Comparison of ENCODE assay signal across 13 cellular contexts in the genomic region with DNA sequence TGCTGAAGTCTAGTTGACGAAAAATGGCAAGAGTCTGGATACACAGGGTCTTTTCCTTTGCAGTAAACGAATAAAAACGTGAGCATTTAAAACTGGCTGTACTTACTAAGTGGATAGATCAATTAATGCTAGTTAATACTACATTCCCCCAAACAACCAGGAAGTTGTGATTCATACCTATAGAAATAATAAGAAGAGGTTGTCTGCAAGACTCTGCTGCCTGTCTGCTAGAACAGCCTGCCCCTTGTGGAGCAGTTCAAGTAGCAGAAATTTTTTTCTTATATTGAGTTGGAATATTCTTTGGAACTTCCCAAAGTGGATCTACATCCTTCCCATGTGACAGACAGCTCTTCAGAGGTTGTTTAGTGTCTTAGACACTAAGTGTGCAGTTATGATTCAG.
DNase-seq lines count a peak whose midpoint lies in the region; ATAC-seq, FAIRE-seq and TF ChIP-seq lines count a peak whose summit lies in the region.
"Had no signal": no experiment of that assay in that cellular context is flagged by ENCODE, and none has a peak within 500 bp of the region (broad histone marks: within the 10 kb centered on the region; RNA-seq: fewer than 3 reads in every experiment).

No MANE protein-coding gene starts in this region.

- H3K9me3 ChIP-seq in A549, result no peaks in the 10 kb centered on the region
- H3K9me3 ChIP-seq: stomach had no signal

- no peak for TF ChIP-seq POLR2A in A549 (IDR thresholded peaks at IDR 0.05; ENCODE audit: low read length)

- WGBS in A549 (ENCODE audit: missing lambda C conversion rate), result 60% methylated on average over 3 of the region's 3 CpGs

- TF ChIP-seq CTCF in A549 (IDR thresholded peaks at IDR 0.05), result peak; percentile 36
- peak; percentile 7; the same call in 1 of the 2 replicates for TF ChIP-seq CTCF in GM12875 (IDR thresholded peaks at IDR 0.05; ENCODE audit: borderline replicate concordance, insufficient read depth, low read depth, low read length)
- peak; percentile 41 for TF ChIP-seq CTCF in fibroblast of villous mesenchyme (IDR thresholded peaks at IDR 0.05; ENCODE audit: insufficient read depth, low read depth, low read length)

- peak overlapping the region in 1 of 2 experiments; percentile 32; a peak in 1 of 6 replicates for H3K27ac ChIP-seq in A549
- H3K27ac ChIP-seq: stomach had no signal

- ATAC-seq in A549 (peak; percentile 74; a peak in 5 of 6 replicates), SK-N-SH treated with all-trans-retinoic acid at 6 μM for 48 hours (peak; percentile 60), GM18909 (IDR thresholded peaks at IDR 0.05; ENCODE audit: poor library complexity, unreplicated experiment) (no peak), HG02678 (IDR thresholded peaks at IDR 0.05; ENCODE audit: unreplicated experiment) (no peak)
- ATAC-seq: CD8-positive, alpha-beta T cell had no signal

- CTCF ChIA-PET in A549 (lab: Yijun Ruan, JAX), result interaction anchor here (1.2 kb wide), 1 partner anchor 10 kb away, joined by 6 read pairs; no protein-coding TSS in a partner anchor

- H3K4me1 ChIP-seq in A549, result peaks cover 73% of the 10 kb centered on the region

- POLR2A ChIA-PET in A549 (lab: Yijun Ruan, JAX), result no interaction called here

- no peak overlapping the region; the same call in 2 of the 3 replicates for H3K4me2 ChIP-seq in A549

- peak in 1 of 2 experiments; percentile 50 for DNase-seq in A549 (ENCODE audit: low read depth in 1 of 2, low spot score in 1 of 2)
- DNase-seq in fibroblast of villous mesenchyme (ENCODE audit: low read depth), result no peak
- no peak for DNase-seq in nucleus accumbens (lab: John Stamatoyannopoulos, UW)
- DNase-seq in AG08395 (ENCODE audit: low spot score), result no peak
- DNase-seq: activated CD8-positive, alpha-beta memory T cell treated with anti-CD3 and anti-CD28 coated beads for 24 hours; CD8-positive, alpha-beta T cell; NCI-H1092 treated with DMSO at 0.1 percent for 48 hours; stimulated activated CD4-positive, alpha-beta T cell treated with anti-CD3 and anti-CD28 coated beads, Interleukin-2, amount 100 ng/mL, for 24 hours; stomach had no signal

- H3K4me3 ChIP-seq in A549 (no peak overlapping the region), GM12875 (ENCODE audit: low read depth, low read length) (no peak overlapping the region), fibroblast of villous mesenchyme (ENCODE audit: low read depth, low read length) (no peak overlapping the region)
- H3K4me3 ChIP-seq: stomach had no signal

- FAIRE-seq in A549 (lab: Jason Lieb, UNC), result no peak

- TF ChIP-seq EP300 in A549 (IDR thresholded peaks at IDR 0.05), result no peak

- TF ChIP-seq RAD21 in A549 (conservative IDR thresholded peaks at IDR 0.05 in 1 of 2, IDR thresholded peaks at IDR 0.05 in 1 of 2), result peak; percentile 27 to 33; a peak in 3 of 5 replicates

TF ChIP-seq in A549, 52 proteins besides CTCF, POLR2A, EP300 and RAD21:
- TF ChIP-seq JUNB (IDR thresholded peaks at IDR 0.05) (no peak), MYC (IDR thresholded peaks at IDR 0.05; ENCODE audit: borderline replicate concordance, low read length) (no peak), JUN (IDR thresholded peaks at IDR 0.05) (no peak), SMC3 (IDR thresholded peaks at IDR 0.05) (peak; percentile 6; the same call in 1 of the 3 replicates)
TF ChIP-seq in A549: peak in this region for 1.

TF ChIP-seq in SK-N-SH treated with all-trans-retinoic acid at 6 μM for 48 hours, 23 proteins besides CTCF, POLR2A, EP300 and RAD21:
- no peak for TF ChIP-seq ZFP3 (CRISPR knock-in tag; IDR thresholded peaks at IDR 0.05)
- TF ChIP-seq BACH2 (CRISPR knock-in tag; IDR thresholded peaks at IDR 0.05; ENCODE audit: borderline replicate concordance), result no peak
- no peak for TF ChIP-seq TOX (CRISPR knock-in tag; IDR thresholded peaks at IDR 0.05; ENCODE audit: borderline replicate concordance)
- no peak for TF ChIP-seq PPARA (CRISPR knock-in tag; IDR thresholded peaks at IDR 0.05; ENCODE audit: borderline replicate concordance)
- TF ChIP-seq, protein P1, sequence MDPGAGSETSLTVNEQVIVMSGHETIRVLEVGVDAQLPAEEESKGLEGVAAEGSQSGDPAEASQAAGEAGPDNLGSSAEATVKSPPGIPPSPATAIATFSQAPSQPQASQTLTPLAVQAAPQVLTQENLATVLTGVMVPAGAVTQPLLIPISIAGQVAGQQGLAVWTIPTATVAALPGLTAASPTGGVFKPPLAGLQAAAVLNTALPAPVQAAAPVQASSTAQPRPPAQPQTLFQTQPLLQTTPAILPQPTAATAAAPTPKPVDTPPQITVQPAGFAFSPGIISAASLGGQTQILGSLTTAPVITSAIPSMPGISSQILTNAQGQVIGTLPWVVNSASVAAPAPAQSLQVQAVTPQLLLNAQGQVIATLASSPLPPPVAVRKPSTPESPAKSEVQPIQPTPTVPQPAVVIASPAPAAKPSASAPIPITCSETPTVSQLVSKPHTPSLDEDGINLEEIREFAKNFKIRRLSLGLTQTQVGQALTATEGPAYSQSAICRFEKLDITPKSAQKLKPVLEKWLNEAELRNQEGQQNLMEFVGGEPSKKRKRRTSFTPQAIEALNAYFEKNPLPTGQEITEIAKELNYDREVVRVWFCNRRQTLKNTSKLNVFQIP (CRISPR knock-in tag; IDR thresholded peaks at IDR 0.05; ENCODE audit: borderline replicate concordance, low read depth), result no peak

Comparison
In these comparisons a context has a peak if more than half of its experiments do, and no peak if none do; other contexts are left out.
1. ATAC-seq: peak in A549 (2 of 2) and SK-N-SH treated with all-trans-retinoic acid at 6 μM for 48 hours (single experiment); none in GM18909 (single experiment) and HG02678 (single experiment).
2. Peak in every context shown above with its lines, with median percentiles within 50 percentile points of each other: CTCF ChIP-seq.